In the genomic region with DNA sequence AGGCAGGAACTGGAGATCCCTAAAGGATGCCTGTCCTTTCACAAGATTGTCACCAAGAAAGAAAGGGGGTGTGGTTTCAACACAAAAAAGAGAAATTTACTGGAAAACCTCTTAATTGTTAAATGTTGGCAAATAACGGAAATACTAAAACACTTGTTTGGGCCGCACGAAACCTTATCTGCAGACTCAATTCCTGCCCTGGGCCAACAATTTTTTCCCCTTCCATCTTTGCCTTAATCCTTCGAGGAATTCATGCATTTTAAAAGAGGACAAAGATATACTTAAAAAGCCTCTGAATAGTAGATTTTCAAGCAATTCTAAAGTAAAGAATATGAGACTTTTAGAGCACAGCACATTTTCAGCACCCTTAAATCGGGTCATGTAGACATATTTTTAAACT, we compare ENCODE assay signal across 26 cellular contexts.
"Had no signal": no experiment of that assay in that cellular context is flagged by ENCODE, and none has a peak within 500 bp of the region (broad histone marks: within the 10 kb centered on the region; RNA-seq: fewer than 3 reads in every experiment).

No MANE protein-coding gene starts in this region.

- H3K27ac Mint-ChIP-seq: immature natural killer cell; mesothelial cell of epicardium; naive B cell; natural killer cell treated with Interleukin-12 subunit alpha and Interleukin-12 subunit beta and Interleukin-15 and Interleukin-18, amount 100 ng/mL, for 72 hours; stimulated activated memory B cell treated with anti-CD40 and anti-IgM and Interleukin-4, amounts not matched to agents 10 μg/mL and 1 μg/mL and 100 μg/mL, for 72 hours; type B pancreatic cell had no signal

- H3K4me1 ChIP-seq: psoas muscle, testis had no signal

- H3K9me3 ChIP-seq: esophagus muscularis mucosa, mucosa of descending colon, ovary, psoas muscle, sigmoid colon, testis, tibial artery had no signal

- H3K27me3 ChIP-seq: esophagus muscularis mucosa, ovary, sigmoid colon, testis, tibial artery had no signal

- H3K9me3 Mint-ChIP-seq: stimulated activated memory B cell treated with anti-CD40 and anti-IgM and Interleukin-4, amounts not matched to agents 10 μg/mL and 1 μg/mL and 100 μg/mL, for 72 hours; type B pancreatic cell had no signal

- H3K27ac ChIP-seq: dorsolateral prefrontal cortex, epithelial cell of prostate, esophagus muscularis mucosa, ovary, psoas muscle, sigmoid colon, testis, tibial artery had no signal

- H3K27me3 Mint-ChIP-seq: type B pancreatic cell had no signal

- H3K36me3 Mint-ChIP-seq: immature natural killer cell; mesothelial cell of epicardium; naive B cell; natural killer cell treated with Interleukin-12 subunit alpha and Interleukin-12 subunit beta and Interleukin-15 and Interleukin-18, amount 100 ng/mL, for 72 hours; stimulated activated memory B cell treated with anti-CD40 and anti-IgM and Interleukin-4, amounts not matched to agents 10 μg/mL and 1 μg/mL and 100 μg/mL, for 72 hours; type B pancreatic cell had no signal

- H3K4me1 Mint-ChIP-seq: immature natural killer cell; mesothelial cell of epicardium; naive B cell; neural crest cell; stimulated activated memory B cell treated with anti-CD40 and anti-IgM and Interleukin-4, amounts not matched to agents 10 μg/mL and 1 μg/mL and 100 μg/mL, for 72 hours had no signal

- DNase-seq: cerebellar nuclear complex; dorsolateral prefrontal cortex; effector CD4-positive, alpha-beta T cell; hypothalamus; immature natural killer cell; islet precursor cell; mesenchymal stem cell; mucosa of descending colon; naive B cell; nucleus accumbens; ovary; psoas muscle; right cardiac atrium; sigmoid colon; stimulated activated CD4-positive, alpha-beta T cell treated with anti-CD3 and anti-CD28 coated beads, Interleukin-4, amount 100 ng/mL, for 4 hours; stimulated activated naive CD8-positive, alpha-beta T cell treated with anti-CD3 and anti-CD28 coated beads, Interleukin-15, Interleukin-2, amounts not matched to agents 100 U/mL and 50 U/mL, for 24 hours; substantia nigra; testis; tibial artery had no signal

- H3K4me3 Mint-ChIP-seq: immature natural killer cell; mesothelial cell of epicardium; naive B cell; natural killer cell treated with Interleukin-12 subunit alpha and Interleukin-12 subunit beta and Interleukin-15 and Interleukin-18, amount 100 ng/mL, for 72 hours; neural crest cell; stimulated activated memory B cell treated with anti-CD40 and anti-IgM and Interleukin-4, amounts not matched to agents 10 μg/mL and 1 μg/mL and 100 μg/mL, for 72 hours; type B pancreatic cell had no signal

- H3K4me3 ChIP-seq: dorsolateral prefrontal cortex, esophagus muscularis mucosa, mucosa of descending colon, ovary, psoas muscle, sigmoid colon, testis, tibial artery had no signal

- H3K36me3 ChIP-seq: esophagus muscularis mucosa, ovary, sigmoid colon, tibial artery had no signal

- ATAC-seq: mucosa of descending colon; psoas muscle; stimulated activated memory B cell treated with anti-CD40 and anti-IgM and Interleukin-4, amounts not matched to agents 10 μg/mL and 1 μg/mL and 100 μg/mL, for 72 hours; stimulated activated naive CD8-positive, alpha-beta T cell treated with anti-CD3 and anti-CD28 coated beads, Interleukin-15, Interleukin-2, amounts not matched to agents 100 U/mL and 50 U/mL, for 24 hours had no signal
